Comparison of ENCODE assay signal across 17 cellular contexts in genomic region chr16:74874912-74875311, GRCh38.
DNase-seq lines count a peak whose midpoint lies in the region; ATAC-seq and TF ChIP-seq lines count a peak whose summit lies in the region.
"Had no signal": no experiment of that assay in that cellular context is flagged by ENCODE, and none has a peak within 500 bp of the region (broad histone marks: within the 10 kb centered on the region; RNA-seq: fewer than 3 reads in every experiment).

No MANE protein-coding gene starts in this region.

- WGBS in endodermal cell (ENCODE audit: insufficient coverage in 1 of 2, insufficient read length in 1 of 2), 2 experiments: 93 to 94% methylated on average over 11 to 12 of the region's 12 CpGs
- no CpG with 5 or more reads among the region's 12 CpGs for WGBS in neuronal stem cell (ENCODE audit: extremely low coverage in 2 of 2, insufficient read length in 2 of 2, insufficient replicate concordance in 1 of 2), 2 donors
- WGBS in esophagus muscularis mucosa: 90% methylated on average over 5 of the region's 12 CpGs

- POLR2A ChIA-PET in activated CD4-positive, alpha-beta T cell treated with anti-CD3 and anti-CD28 coated beads for 36 hours (lab: Charles Lee): no interaction called here
- POLR2A ChIA-PET in WTC11 (lab: Charles Lee): no interaction called here

- H3K79me1 ChIP-seq in neuronal stem cell (ENCODE audit: low read depth, low read length): no peaks in the 10 kb centered on the region

- H3K4me3 Mint-ChIP-seq in activated CD4-positive, alpha-beta T cell treated with anti-CD3 and anti-CD28 coated beads for 36 hours: no peak overlapping the region
- H3K4me3 Mint-ChIP-seq in endodermal cell (no peak overlapping the region), nephron progenitor cell (no peak overlapping the region), WTC11 (no peak overlapping the region)
- H3K4me3 Mint-ChIP-seq: CD14-positive monocyte; IgD-negative memory B cell; stimulated activated memory B cell treated with anti-CD40 and anti-IgM and Interleukin-4, amounts not matched to agents 10 μg/mL and 1 μg/mL and 100 μg/mL, for 72 hours had no signal

- H3K18ac ChIP-seq in neuronal stem cell (ENCODE audit: low read length): no peak overlapping the region

- ATAC-seq in activated CD4-positive, alpha-beta T cell treated with anti-CD3 and anti-CD28 coated beads for 36 hours: no peak
- ATAC-seq in WTC11: no peak
- ATAC-seq: stimulated activated memory B cell treated with anti-CD40 and anti-IgM and Interleukin-4, amounts not matched to agents 10 μg/mL and 1 μg/mL and 100 μg/mL, for 72 hours had no signal

- H3K4me3 ChIP-seq in endodermal cell (ENCODE audit: low read length) (no peak overlapping the region), neuronal stem cell (ENCODE audit: low read length in 2 of 2) (no peak overlapping the region), esophagus muscularis mucosa (no peak overlapping the region)
- H3K4me3 ChIP-seq: breast epithelium, Peyer's patch, upper lobe of left lung had no signal

- no peak overlapping the region for H4K8ac ChIP-seq in neuronal stem cell (ENCODE audit: low read depth, low read length)

- intact Hi-C loops in activated CD4-positive, alpha-beta T cell treated with anti-CD3 and anti-CD28 coated beads for 36 hours (cut with DNase I, micrococcal nuclease): no loop called here
- intact Hi-C loops in esophagus muscularis mucosa (cut with DNase I): no loop called here

- no peak for TF ChIP-seq EP300 in esophagus muscularis mucosa (IDR thresholded peaks at IDR 0.05)

- peak; percentile 13 for TF ChIP-seq CTCF in endodermal cell (conservative IDR thresholded peaks at IDR 0.05)
- TF ChIP-seq CTCF in esophagus muscularis mucosa (IDR thresholded peaks at IDR 0.05): no peak
- TF ChIP-seq CTCF in nephron progenitor cell (IDR thresholded peaks at IDR 0.05): no peak
- TF ChIP-seq CTCF in WTC11 (IDR thresholded peaks at IDR 0.05): no peak

- H3K9me3 ChIP-seq in endodermal cell (ENCODE audit: control insufficient read depth, low read length) (no peaks in the 10 kb centered on the region), neuronal stem cell (replicated peaks in 1 of 2; ENCODE audit: control insufficient read depth in 2 of 2, insufficient read depth in 1 of 2, low read depth in 1 of 2, low read length in 2 of 2) (no peaks in the 10 kb centered on the region), esophagus muscularis mucosa (no peaks in the 10 kb centered on the region)
- H3K9me3 ChIP-seq: breast epithelium, Peyer's patch, upper lobe of left lung had no signal

- H2BK12ac ChIP-seq in neuronal stem cell (ENCODE audit: low read length): no peak overlapping the region

- H3K4me1 Mint-ChIP-seq in activated CD4-positive, alpha-beta T cell treated with anti-CD3 and anti-CD28 coated beads for 36 hours: peaks cover 8% of the 10 kb centered on the region
- H3K4me1 Mint-ChIP-seq in endodermal cell: peaks cover 5% of the 10 kb centered on the region
- H3K4me1 Mint-ChIP-seq in nephron progenitor cell: no peaks in the 10 kb centered on the region
- peaks cover 31% of the 10 kb centered on the region for H3K4me1 Mint-ChIP-seq in WTC11
- H3K4me1 Mint-ChIP-seq: stimulated activated memory B cell treated with anti-CD40 and anti-IgM and Interleukin-4, amounts not matched to agents 10 μg/mL and 1 μg/mL and 100 μg/mL, for 72 hours had no signal

- H3K27me3 Mint-ChIP-seq in activated CD4-positive, alpha-beta T cell treated with anti-CD3 and anti-CD28 coated beads for 36 hours: no peaks in the 10 kb centered on the region
- H3K27me3 Mint-ChIP-seq in endodermal cell (ENCODE audit: insufficient read depth) (no peaks in the 10 kb centered on the region), nephron progenitor cell (ENCODE audit: low read depth, poor library complexity) (peaks cover 4% of the 10 kb centered on the region), WTC11 (ENCODE audit: low read depth) (no peaks in the 10 kb centered on the region)
- H3K27me3 Mint-ChIP-seq: IgD-negative memory B cell; stimulated activated memory B cell treated with anti-CD40 and anti-IgM and Interleukin-4, amounts not matched to agents 10 μg/mL and 1 μg/mL and 100 μg/mL, for 72 hours had no signal

- H3K36me3 Mint-ChIP-seq in activated CD4-positive, alpha-beta T cell treated with anti-CD3 and anti-CD28 coated beads for 36 hours (ENCODE audit: low read depth): peaks cover 12% of the 10 kb centered on the region
- peaks cover 51% of the 10 kb centered on the region for H3K36me3 Mint-ChIP-seq in endodermal cell (ENCODE audit: low read depth)
- H3K36me3 Mint-ChIP-seq in nephron progenitor cell (ENCODE audit: low read depth): peaks cover 53% of the 10 kb centered on the region
- H3K36me3 Mint-ChIP-seq in WTC11: peaks cover 16% of the 10 kb centered on the region

- H3K9ac ChIP-seq in endodermal cell (ENCODE audit: extremely low read depth, low read length, poor library complexity, severe bottlenecking) (no peak overlapping the region), neuronal stem cell (ENCODE audit: low read depth, low read length, poor library complexity) (peak overlapping the region; percentile 22)

- H3K27me3 ChIP-seq in endodermal cell (ENCODE audit: control insufficient read depth, insufficient read depth, low read length, poor library complexity, severe bottlenecking) (no peaks in the 10 kb centered on the region), neuronal stem cell (ENCODE audit: control insufficient read depth in 3 of 3, insufficient read depth in 3 of 3, low read depth in 1 of 3, low read length in 3 of 3) (no peaks in the 10 kb centered on the region), esophagus muscularis mucosa (no peaks in the 10 kb centered on the region)
- H3K27me3 ChIP-seq: breast epithelium, Peyer's patch, upper lobe of left lung had no signal

- no peak overlapping the region for H3K4me2 ChIP-seq in neuronal stem cell (ENCODE audit: insufficient read depth, low read length, poor library complexity, severe bottlenecking)

- no peak overlapping the region for H3K14ac ChIP-seq in neuronal stem cell (ENCODE audit: low read length)

- H2AFZ ChIP-seq in neuronal stem cell (ENCODE audit: low read length): no peak overlapping the region

- TF ChIP-seq POLR2A in esophagus muscularis mucosa (IDR thresholded peaks at IDR 0.05; ENCODE audit: low read depth): no peak

- H3K4ac ChIP-seq in neuronal stem cell (ENCODE audit: low read length): no peak overlapping the region

- H2BK15ac ChIP-seq in neuronal stem cell (ENCODE audit: low read length): no peak overlapping the region

- no peak for DNase-seq in activated CD4-positive, alpha-beta T cell treated with anti-CD3 and anti-CD28 coated beads for 36 hours
- no peak for DNase-seq in activated CD4-positive, alpha-beta T cell treated with anti-CD3 and anti-CD28 coated beads for 1 hour
- DNase-seq in HPDE6-E6E7 (ENCODE audit: extremely low spot score) (peak; percentile 56), endodermal cell (no peak), neuronal stem cell (ENCODE audit: low spot score) (no peak), esophagus muscularis mucosa (ENCODE audit: extremely low spot score) (no peak), nephron progenitor cell (no peak), WTC11 (ENCODE audit: low spot score) (no peak)
- DNase-seq: hippocampal formation, NCI-H2107, NCI-H69 had no signal

- H3K27ac ChIP-seq in endodermal cell (ENCODE audit: low read depth, low read length) (no peak overlapping the region), neuronal stem cell (replicated peaks; ENCODE audit: low read length) (no peak overlapping the region), esophagus muscularis mucosa (replicated peaks in 1 of 4) (no peak overlapping the region)
- H3K27ac ChIP-seq: Peyer's patch, upper lobe of left lung had no signal

- no peak overlapping the region for H2BK5ac ChIP-seq in neuronal stem cell (ENCODE audit: low read length)

- H3K23ac ChIP-seq in neuronal stem cell (ENCODE audit: low read depth, low read length, poor library complexity): no peak overlapping the region

- H3K4me1 ChIP-seq in endodermal cell (ENCODE audit: control insufficient read depth, insufficient read depth, low read length) (no peaks in the 10 kb centered on the region), neuronal stem cell (ENCODE audit: control insufficient read depth in 2 of 2, insufficient read depth in 1 of 2, low read depth in 1 of 2, low read length in 2 of 2) (no peaks in the 10 kb centered on the region), esophagus muscularis mucosa (peaks cover 0 to 20% (median 14%) of the 10 kb centered on the region in 4 donors)
- H3K4me1 ChIP-seq: breast epithelium, Peyer's patch, upper lobe of left lung had no signal

- no peak overlapping the region for H4K91ac ChIP-seq in neuronal stem cell (ENCODE audit: low read depth, low read length, poor library complexity)

- H2AK5ac ChIP-seq in neuronal stem cell (ENCODE audit: low read depth, low read length): no peak overlapping the region

- H2BK120ac ChIP-seq in neuronal stem cell (ENCODE audit: low read depth, low read length): no peak overlapping the region

- H3K36me3 ChIP-seq in endodermal cell (ENCODE audit: control insufficient read depth, insufficient read depth, low read length): peaks cover 57% of the 10 kb centered on the region
- H3K36me3 ChIP-seq in neuronal stem cell (replicated peaks in 1 of 2; ENCODE audit: control insufficient read depth in 2 of 2, insufficient read depth in 2 of 2, low read length in 2 of 2): peaks cover 14 to 55% of the 10 kb centered on the region in 2 donors
- peaks cover 7 to 61% (median 22%) of the 10 kb centered on the region in 4 donors for H3K36me3 ChIP-seq in esophagus muscularis mucosa
- H3K36me3 ChIP-seq: breast epithelium had no signal

- CTCF ChIA-PET in activated CD4-positive, alpha-beta T cell treated with anti-CD3 and anti-CD28 coated beads for 36 hours (lab: Charles Lee): no interaction called here
- CTCF ChIA-PET in WTC11 (lab: Charles Lee): interaction anchor here (0.7 to 5.4 kb wide), 4 partner anchors 10 to 255 kb away, joined by 3 to 38 read pairs (median 4); no protein-coding TSS in a partner anchor

- peak overlapping the region; percentile 28 for H3K27ac Mint-ChIP-seq in activated CD4-positive, alpha-beta T cell treated with anti-CD3 and anti-CD28 coated beads for 36 hours
- H3K27ac Mint-ChIP-seq in endodermal cell (peak overlapping the region; percentile 64), nephron progenitor cell (no peak overlapping the region), WTC11 (no peak overlapping the region)
- H3K27ac Mint-ChIP-seq: IgD-negative memory B cell; stimulated activated memory B cell treated with anti-CD40 and anti-IgM and Interleukin-4, amounts not matched to agents 10 μg/mL and 1 μg/mL and 100 μg/mL, for 72 hours had no signal

- H3K9me3 Mint-ChIP-seq in activated CD4-positive, alpha-beta T cell treated with anti-CD3 and anti-CD28 coated beads for 36 hours (ENCODE audit: low read depth): no peaks in the 10 kb centered on the region
- no peaks in the 10 kb centered on the region for H3K9me3 Mint-ChIP-seq in endodermal cell
- no peaks in the 10 kb centered on the region for H3K9me3 Mint-ChIP-seq in nephron progenitor cell
- H3K9me3 Mint-ChIP-seq in WTC11: no peaks in the 10 kb centered on the region
- H3K9me3 Mint-ChIP-seq: IgD-negative memory B cell; stimulated activated memory B cell treated with anti-CD40 and anti-IgM and Interleukin-4, amounts not matched to agents 10 μg/mL and 1 μg/mL and 100 μg/mL, for 72 hours had no signal

TF ChIP-seq in WTC11, 78 proteins besides CTCF, POLR2A, EP300 and RAD21 (continues in another document):
- TF ChIP-seq JAZF1 (CRISPR knock-in tag; IDR thresholded peaks at IDR 0.05): no peak

Comparison
In these comparisons a context has a peak if more than half of its experiments do, and no peak if none do; other contexts are left out.
1. H3K27ac Mint-ChIP-seq: peak in activated CD4-positive, alpha-beta T cell treated with anti-CD3 and anti-CD28 coated beads for 36 hours (single experiment) and endodermal cell (single experiment); none in nephron progenitor cell (single experiment) and WTC11 (single experiment).